28 cellular contexts compared by ENCODE assay signal in genomic region chr4:164579270-164579942, GRCh38.
A peak's percentile ranks its signal among the peaks of the same experiment; 100 is the strongest.
DNase-seq lines count a peak whose midpoint lies in the region; ATAC-seq, FAIRE-seq and TF ChIP-seq lines count a peak whose summit lies in the region.
"Had no signal": no experiment of that assay in that cellular context is flagged by ENCODE, and none has a peak within 500 bp of the region (broad histone marks: within the 10 kb centered on the region; RNA-seq: fewer than 3 reads in every experiment).

No MANE protein-coding gene starts in this region.

- TF ChIP-seq POLR2A in HepG2 (IDR thresholded peaks at IDR 0.05; ENCODE audit: insufficient read depth in 1 of 2, low read depth in 2 of 2, low read length in 2 of 2) (no peak), right lobe of liver (IDR thresholded peaks at IDR 0.05) (no peak), K562 (conservative IDR thresholded peaks at IDR 0.05) (no peak)

- no peaks in the 10 kb centered on the region for H3K9me3 Mint-ChIP-seq in activated T-helper 2 cell treated with anti-CD3 and anti-CD28 coated beads, Interferon-gamma antibody, Interleukin-2, Interleukin-4, amounts not matched to agents 10 μg/mL and 5 μg/mL and 100 μg/mL, durations not matched to agents 14 hours and 24 hours and 36 hours

- CTCF ChIA-PET in HepG2 (lab: Yijun Ruan, JAX; ENCODE audit: low intra/inter-chr PET ratio, low total read pairs), result no interaction called here
- CTCF ChIA-PET in K562 (lab: Yijun Ruan, JAX; ENCODE audit: low intra/inter-chr PET ratio), result no interaction called here

- DNase-seq in HepG2 (ENCODE audit: low spot score) (no peak), right lobe of liver (no peak), K562 (ENCODE audit: extremely low read depth in 1 of 4, low spot score in 3 of 4) (no peak), posterior vena cava (ENCODE audit: low spot score) (peak; percentile 67), trophoblast cell (no peak), NCI-H526 (lab: John Stamatoyannopoulos, UW) (no peak)
- no peak for DNase-seq in activated T-helper 2 cell treated with anti-CD3 and anti-CD28 coated beads, Interferon-gamma antibody, Interleukin-2, Interleukin-4, amounts not matched to agents 10 μg/mL and 5 μg/mL and 100 μg/mL, durations not matched to agents 14 hours and 24 hours and 36 hours (ENCODE audit: low spot score)
- DNase-seq: 8988T; ACHN; BE2C; C1 segment of cervical spinal cord; CD4-positive, alpha-beta memory T cell; CD4-positive, CD25-positive, alpha-beta regulatory T cell; CD8-positive, alpha-beta memory T cell; COR-L47; DMS 273 treated with DMSO at 0.1 percent for 48 hours; DMS153; DMS53; DMS79; DND-41; EL; GDM1 had no signal

- no peak overlapping the region for H3K14ac ChIP-seq in trophoblast cell (ENCODE audit: low read length)

- WGBS in HepG2 (ENCODE audit: low lambda C conversion rate), result 5% methylated on average over 6 of the region's 8 CpGs
- 41% methylated on average over 4 of the region's 8 CpGs for WGBS in right lobe of liver (ENCODE audit: insufficient coverage, low coverage, low lambda C conversion rate, missing lambda C conversion rate)
- 0% methylated on average over 8 of the region's 8 CpGs for WGBS in K562 (ENCODE audit: insufficient coverage, low coverage, missing lambda C conversion rate)
- WGBS in trophoblast cell (ENCODE audit: extremely low coverage, insufficient coverage, insufficient read length), result no CpG with 5 or more reads among the region's 8 CpGs

- H3K9ac ChIP-seq in HepG2 (ENCODE audit: insufficient read depth, low read depth, low read length) (no peak overlapping the region), K562 (ENCODE audit: insufficient read depth in 1 of 2, low read depth in 2 of 2, low read length in 2 of 2) (no peak overlapping the region), trophoblast cell (ENCODE audit: low read length) (no peak overlapping the region)
- H3K9ac ChIP-seq: BLaER1 had no signal

- no peak overlapping the region for H4K91ac ChIP-seq in trophoblast cell (ENCODE audit: low read depth, low read length)

- H2BK5ac ChIP-seq in trophoblast cell (ENCODE audit: low read depth, low read length, poor library complexity), result no peak overlapping the region

- TF ChIP-seq CTCF in HepG2 (CRISPR knock-in tag; IDR thresholded peaks at IDR 0.05) (no peak), right lobe of liver (IDR thresholded peaks at IDR 0.05) (no peak), K562 (IDR thresholded peaks at IDR 0.05 in 2 of 3, conservative IDR thresholded peaks at IDR 0.05 in 1 of 3; ENCODE audit: insufficient read depth in 2 of 3, low read depth in 1 of 3, low read length in 3 of 3) (no peak)

- no peak overlapping the region for H4K12ac ChIP-seq in trophoblast cell (ENCODE audit: low read depth, low read length)

- no peaks in the 10 kb centered on the region for H3K27me3 Mint-ChIP-seq in activated T-helper 2 cell treated with anti-CD3 and anti-CD28 coated beads, Interferon-gamma antibody, Interleukin-2, Interleukin-4, amounts not matched to agents 10 μg/mL and 5 μg/mL and 100 μg/mL, durations not matched to agents 14 hours and 24 hours and 36 hours (ENCODE audit: low read depth)
- H3K27me3 Mint-ChIP-seq: CD4-positive, CD25-positive, alpha-beta regulatory T cell; CD8-positive, alpha-beta memory T cell had no signal

- H3K27me3 ChIP-seq in HepG2 (ENCODE audit: control insufficient read depth in 1 of 2, insufficient read depth in 2 of 2, low read length in 2 of 2), result no peaks in the 10 kb centered on the region
- H3K27me3 ChIP-seq in right lobe of liver, result no peaks in the 10 kb centered on the region
- H3K27me3 ChIP-seq in K562 (ENCODE audit: control insufficient read depth in 2 of 2, insufficient read depth in 2 of 2, low read length in 2 of 2), result no peaks in the 10 kb centered on the region
- H3K27me3 ChIP-seq in trophoblast cell (ENCODE audit: insufficient read depth, low read length), result no peaks in the 10 kb centered on the region
- H3K27me3 ChIP-seq: BE2C, BLaER1 had no signal

- no peaks in the 10 kb centered on the region for H3K36me3 Mint-ChIP-seq in activated T-helper 2 cell treated with anti-CD3 and anti-CD28 coated beads, Interferon-gamma antibody, Interleukin-2, Interleukin-4, amounts not matched to agents 10 μg/mL and 5 μg/mL and 100 μg/mL, durations not matched to agents 14 hours and 24 hours and 36 hours (ENCODE audit: low read depth)
- H3K36me3 Mint-ChIP-seq: CD14-positive monocyte; CD4-positive, alpha-beta memory T cell; CD4-positive, CD25-positive, alpha-beta regulatory T cell; CD8-positive, alpha-beta memory T cell had no signal

- H3K4me3 ChIP-seq in HepG2 (replicated peaks in 1 of 3; ENCODE audit: insufficient read depth in 1 of 3, low read depth in 2 of 3, low read length in 3 of 3), result no peak overlapping the region
- H3K4me3 ChIP-seq in right lobe of liver, result no peak overlapping the region
- no peak overlapping the region for H3K4me3 ChIP-seq in K562
- H3K4me3 ChIP-seq in trophoblast cell (ENCODE audit: low read depth, low read length), result no peak overlapping the region
- H3K4me3 ChIP-seq: BLaER1, GM12878 had no signal

- no peak overlapping the region for H2BK12ac ChIP-seq in trophoblast cell (ENCODE audit: low read length)

- H2BK120ac ChIP-seq in trophoblast cell (ENCODE audit: insufficient read depth, low read length, poor library complexity), result no peak overlapping the region

- H4K8ac ChIP-seq in trophoblast cell (ENCODE audit: low read depth, low read length), result no peak overlapping the region

- H2AFZ ChIP-seq in HepG2 (ENCODE audit: low read length), result no peak overlapping the region
- no peak overlapping the region for H2AFZ ChIP-seq in K562 (ENCODE audit: low read depth, low read length)
- no peak overlapping the region for H2AFZ ChIP-seq in trophoblast cell (ENCODE audit: insufficient read depth, low read length, poor library complexity)

- H3K9me3 ChIP-seq in HepG2 (ENCODE audit: low read length) (no peaks in the 10 kb centered on the region), right lobe of liver (no peaks in the 10 kb centered on the region), K562 (replicated peaks; ENCODE audit: control insufficient read depth, insufficient read depth, low read depth, low read length) (no peaks in the 10 kb centered on the region; the same call in 1 of the 2 replicates), trophoblast cell (ENCODE audit: insufficient read depth, low read depth, low read length) (no peaks in the 10 kb centered on the region)
- H3K9me3 ChIP-seq: BE2C had no signal

- H3K4me1 ChIP-seq in HepG2 (ENCODE audit: insufficient read depth, low read length) (no peaks in the 10 kb centered on the region), right lobe of liver (no peaks in the 10 kb centered on the region), K562 (replicated peaks in 1 of 2; ENCODE audit: control insufficient read depth in 2 of 2, insufficient read depth in 2 of 2, low read length in 2 of 2) (no peaks in the 10 kb centered on the region), trophoblast cell (ENCODE audit: control insufficient read depth in 1 of 2, insufficient read depth in 2 of 2, low read length in 2 of 2) (no peaks in the 10 kb centered on the region)
- H3K4me1 ChIP-seq: BE2C, BLaER1 had no signal

- H3K27ac Mint-ChIP-seq in activated T-helper 2 cell treated with anti-CD3 and anti-CD28 coated beads, Interferon-gamma antibody, Interleukin-2, Interleukin-4, amounts not matched to agents 10 μg/mL and 5 μg/mL and 100 μg/mL, durations not matched to agents 14 hours and 24 hours and 36 hours, result no peak overlapping the region
- H3K27ac Mint-ChIP-seq: CD14-positive monocyte; CD4-positive, alpha-beta memory T cell; CD4-positive, CD25-positive, alpha-beta regulatory T cell; CD8-positive, alpha-beta memory T cell had no signal

- no peak overlapping the region for H3K4me3 Mint-ChIP-seq in activated T-helper 2 cell treated with anti-CD3 and anti-CD28 coated beads, Interferon-gamma antibody, Interleukin-2, Interleukin-4, amounts not matched to agents 10 μg/mL and 5 μg/mL and 100 μg/mL, durations not matched to agents 14 hours and 24 hours and 36 hours (ENCODE audit: low read depth)
- H3K4me3 Mint-ChIP-seq: CD14-positive monocyte; CD4-positive, alpha-beta memory T cell; CD4-positive, CD25-positive, alpha-beta regulatory T cell; CD8-positive, alpha-beta memory T cell had no signal

- ATAC-seq in HepG2 (no peak), right lobe of liver (no peak), K562 (no peak)
- ATAC-seq: GM12878 had no signal

- H4K20me1 ChIP-seq in HepG2 (ENCODE audit: insufficient read depth, low read length) (no peaks in the 10 kb centered on the region), K562 (replicated peaks; ENCODE audit: control insufficient read depth, insufficient read depth, low read length) (no peaks in the 10 kb centered on the region)
- H4K20me1 ChIP-seq: BLaER1 had no signal

- no peak for TF ChIP-seq EP300 in HepG2 (IDR thresholded peaks at IDR 0.05; ENCODE audit: low read depth in 2 of 2, low read length in 2 of 2)
- TF ChIP-seq EP300 in HepG2 (CRISPR knock-in tag; IDR thresholded peaks at IDR 0.05; ENCODE audit: borderline replicate concordance), result no peak
- no peak for TF ChIP-seq EP300 in K562 (IDR thresholded peaks at IDR 0.05; ENCODE audit: low read length)

- POLR2A ChIA-PET in HepG2 (lab: Yijun Ruan, JAX), result no interaction called here
- POLR2A ChIA-PET in K562 (lab: Yijun Ruan, JAX), result no interaction called here

- H3K4me2 ChIP-seq in HepG2 (ENCODE audit: low read depth, low read length) (no peak overlapping the region), K562 (ENCODE audit: insufficient read depth, low read length) (no peak overlapping the region), trophoblast cell (ENCODE audit: low read length) (no peak overlapping the region)
- H3K4me2 ChIP-seq: BLaER1 had no signal

- no peak overlapping the region for H3K23ac ChIP-seq in trophoblast cell (ENCODE audit: low read length)

- H3K18ac ChIP-seq in trophoblast cell (ENCODE audit: low read length), result no peak overlapping the region

- H3K79me2 ChIP-seq in HepG2 (ENCODE audit: insufficient read depth, low read length) (no peaks in the 10 kb centered on the region), K562 (ENCODE audit: control insufficient read depth, insufficient read depth, low read length) (no peaks in the 10 kb centered on the region), trophoblast cell (ENCODE audit: control insufficient read depth, insufficient read depth, low read length, poor library complexity) (no peaks in the 10 kb centered on the region)

- H3K79me1 ChIP-seq in trophoblast cell (ENCODE audit: low read length), result no peaks in the 10 kb centered on the region

- in situ Hi-C loops in HepG2 (cut with HindIII; ENCODE audit: extremely low pct_ligation_motif_present, low pct_unique_long_range_greater_than_20kb), result no loop called here
- in situ Hi-C loops in K562 (cut with MboI), result no loop called here

- no peak overlapping the region for H2AK5ac ChIP-seq in trophoblast cell (ENCODE audit: low read length)

- H3K27ac ChIP-seq in HepG2 (ENCODE audit: extremely low read length, insufficient read depth, low read length) (no peak overlapping the region), right lobe of liver (no peak overlapping the region), K562 (ENCODE audit: extremely low read depth, low read depth, low read length) (no peak overlapping the region), trophoblast cell (ENCODE audit: low read depth, low read length) (no peak overlapping the region)
- H3K27ac ChIP-seq: BLaER1 had no signal

- FAIRE-seq in HepG2 (lab: Jason Lieb, UNC) (no peak), K562 (lab: Jason Lieb, UNC) (no peak)
- FAIRE-seq: A204.1, GM12878, GM12892, GM18507 had no signal

- H3K36me3 ChIP-seq in HepG2 (replicated peaks in 1 of 2; ENCODE audit: control insufficient read depth in 1 of 2, insufficient read depth in 2 of 2, low read length in 2 of 2), result no peaks in the 10 kb centered on the region
- H3K36me3 ChIP-seq in right lobe of liver, result no peaks in the 10 kb centered on the region
- H3K36me3 ChIP-seq in K562 (ENCODE audit: control insufficient read depth, insufficient read depth, low read length), result no peaks in the 10 kb centered on the region
- H3K36me3 ChIP-seq in trophoblast cell (ENCODE audit: control insufficient read depth in 1 of 2, insufficient read depth in 2 of 2, low read length in 2 of 2), result no peaks in the 10 kb centered on the region
- H3K36me3 ChIP-seq: BE2C, BLaER1 had no signal

- H3K9me1 ChIP-seq in K562 (ENCODE audit: control insufficient read depth, insufficient read depth, low read length), result no peaks in the 10 kb centered on the region

- no peak overlapping the region for H3K4ac ChIP-seq in trophoblast cell (ENCODE audit: low read depth, low read length)

- H3K4me1 Mint-ChIP-seq in activated T-helper 2 cell treated with anti-CD3 and anti-CD28 coated beads, Interferon-gamma antibody, Interleukin-2, Interleukin-4, amounts not matched to agents 10 μg/mL and 5 μg/mL and 100 μg/mL, durations not matched to agents 14 hours and 24 hours and 36 hours (ENCODE audit: low read depth), result no peaks in the 10 kb centered on the region
- H3K4me1 Mint-ChIP-seq: CD14-positive monocyte; CD4-positive, alpha-beta memory T cell; CD4-positive, CD25-positive, alpha-beta regulatory T cell; CD8-positive, alpha-beta memory T cell had no signal

- intact Hi-C loops in HepG2 (cut with micrococcal nuclease; ENCODE audit: unreplicated experiment) (no loop called here), right lobe of liver (cut with DNase I) (no loop called here), K562 (cut with micrococcal nuclease) (no loop called here), posterior vena cava (cut with DNase I) (no loop called here)
- intact Hi-C loops in activated T-helper 2 cell treated with anti-CD3 and anti-CD28 coated beads, Interferon-gamma antibody, Interleukin-2, Interleukin-4, amounts not matched to agents 10 μg/mL and 5 μg/mL and 100 μg/mL, durations not matched to agents 14 hours and 24 hours and 36 hours (cut with micrococcal nuclease), result no loop called here

- TF ChIP-seq RAD21 in HepG2 (CRISPR knock-in tag; IDR thresholded peaks at IDR 0.05) (no peak), K562 (CRISPR knock-in tag; conservative IDR thresholded peaks at IDR 0.05 in 1 of 2, IDR thresholded peaks at IDR 0.05 in 1 of 2) (no peak)

- BruUV-seq in HepG2 (replicated peaks; lab: Mats Ljungman, UMichigan) (no TSS peak), K562 (replicated peaks; lab: Mats Ljungman, UMichigan) (no TSS peak)

Comparison
In these comparisons a context has a peak if more than half of its experiments do, and no peak if none do; other contexts are left out.
1. Of the 241 proteins assayed by ChIP-seq in both HepG2 and K562: peak only in HepG2: MAFF; only in K562: none; in both: none; in neither: 239; mixed calls (peak in some experiments, not most) for 1.